Comparison of ENCODE assay signal across 3 cellular contexts in genomic region chr3:123078101-123078500, GRCh38.
TF ChIP-seq lines count a peak whose summit lies in the region.

No MANE protein-coding gene starts in this region.

TF ChIP-seq in liver, 16 proteins besides CTCF, POLR2A, EP300 and RAD21:
- TF ChIP-seq, protein P1, sequence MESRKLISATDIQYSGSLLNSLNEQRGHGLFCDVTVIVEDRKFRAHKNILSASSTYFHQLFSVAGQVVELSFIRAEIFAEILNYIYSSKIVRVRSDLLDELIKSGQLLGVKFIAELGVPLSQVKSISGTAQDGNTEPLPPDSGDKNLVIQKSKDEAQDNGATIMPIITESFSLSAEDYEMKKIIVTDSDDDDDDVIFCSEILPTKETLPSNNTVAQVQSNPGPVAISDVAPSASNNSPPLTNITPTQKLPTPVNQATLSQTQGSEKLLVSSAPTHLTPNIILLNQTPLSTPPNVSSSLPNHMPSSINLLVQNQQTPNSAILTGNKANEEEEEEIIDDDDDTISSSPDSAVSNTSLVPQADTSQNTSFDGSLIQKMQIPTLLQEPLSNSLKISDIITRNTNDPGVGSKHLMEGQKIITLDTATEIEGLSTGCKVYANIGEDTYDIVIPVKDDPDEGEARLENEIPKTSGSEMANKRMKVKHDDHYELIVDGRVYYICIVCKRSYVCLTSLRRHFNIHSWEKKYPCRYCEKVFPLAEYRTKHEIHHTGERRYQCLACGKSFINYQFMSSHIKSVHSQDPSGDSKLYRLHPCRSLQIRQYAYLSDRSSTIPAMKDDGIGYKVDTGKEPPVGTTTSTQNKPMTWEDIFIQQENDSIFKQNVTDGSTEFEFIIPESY (IDR thresholded peaks at IDR 0.05), result no peak
- TF ChIP-seq, protein P2, sequence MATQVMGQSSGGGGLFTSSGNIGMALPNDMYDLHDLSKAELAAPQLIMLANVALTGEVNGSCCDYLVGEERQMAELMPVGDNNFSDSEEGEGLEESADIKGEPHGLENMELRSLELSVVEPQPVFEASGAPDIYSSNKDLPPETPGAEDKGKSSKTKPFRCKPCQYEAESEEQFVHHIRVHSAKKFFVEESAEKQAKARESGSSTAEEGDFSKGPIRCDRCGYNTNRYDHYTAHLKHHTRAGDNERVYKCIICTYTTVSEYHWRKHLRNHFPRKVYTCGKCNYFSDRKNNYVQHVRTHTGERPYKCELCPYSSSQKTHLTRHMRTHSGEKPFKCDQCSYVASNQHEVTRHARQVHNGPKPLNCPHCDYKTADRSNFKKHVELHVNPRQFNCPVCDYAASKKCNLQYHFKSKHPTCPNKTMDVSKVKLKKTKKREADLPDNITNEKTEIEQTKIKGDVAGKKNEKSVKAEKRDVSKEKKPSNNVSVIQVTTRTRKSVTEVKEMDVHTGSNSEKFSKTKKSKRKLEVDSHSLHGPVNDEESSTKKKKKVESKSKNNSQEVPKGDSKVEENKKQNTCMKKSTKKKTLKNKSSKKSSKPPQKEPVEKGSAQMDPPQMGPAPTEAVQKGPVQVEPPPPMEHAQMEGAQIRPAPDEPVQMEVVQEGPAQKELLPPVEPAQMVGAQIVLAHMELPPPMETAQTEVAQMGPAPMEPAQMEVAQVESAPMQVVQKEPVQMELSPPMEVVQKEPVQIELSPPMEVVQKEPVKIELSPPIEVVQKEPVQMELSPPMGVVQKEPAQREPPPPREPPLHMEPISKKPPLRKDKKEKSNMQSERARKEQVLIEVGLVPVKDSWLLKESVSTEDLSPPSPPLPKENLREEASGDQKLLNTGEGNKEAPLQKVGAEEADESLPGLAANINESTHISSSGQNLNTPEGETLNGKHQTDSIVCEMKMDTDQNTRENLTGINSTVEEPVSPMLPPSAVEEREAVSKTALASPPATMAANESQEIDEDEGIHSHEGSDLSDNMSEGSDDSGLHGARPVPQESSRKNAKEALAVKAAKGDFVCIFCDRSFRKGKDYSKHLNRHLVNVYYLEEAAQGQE (IDR thresholded peaks at IDR 0.05), result no peak
- peak in 1 of 2 donors; percentile 46 for TF ChIP-seq HNF4A (conservative IDR thresholded peaks at IDR 0.05)

TF ChIP-seq in HepG2, 621 proteins besides CTCF, POLR2A, EP300 and RAD21:
- no peak for TF ChIP-seq ZNF34 (CRISPR knock-in tag; IDR thresholded peaks at IDR 0.05; ENCODE audit: borderline replicate concordance)
- no peak for TF ChIP-seq MTF2 (CRISPR knock-in tag; IDR thresholded peaks at IDR 0.05; ENCODE audit: borderline replicate concordance)
- TF ChIP-seq, protein P2 (IDR thresholded peaks at IDR 0.05; ENCODE audit: borderline replicate concordance in 1 of 2, low read depth in 1 of 2, low read length in 2 of 2), result no peak
- TF ChIP-seq POLR2AphosphoS2 (IDR thresholded peaks at IDR 0.05; ENCODE audit: low read depth, low read length), result no peak
- no peak for TF ChIP-seq SUZ12 (IDR thresholded peaks at IDR 0.05; ENCODE audit: low read depth, low read length)
- no peak for TF ChIP-seq ZNF792 (CRISPR knock-in tag; IDR thresholded peaks at IDR 0.05)

TF ChIP-seq in endothelial cell of umbilical vein, 7 proteins besides CTCF, POLR2A, EP300 and RAD21:
- no peak for TF ChIP-seq GATA2 (IDR thresholded peaks at IDR 0.05; ENCODE audit: insufficient read depth, insufficient read length, low read depth, low read length)
- no peak for TF ChIP-seq MYC (IDR thresholded peaks at IDR 0.05; ENCODE audit: low read depth, low read length)
- no peak for TF ChIP-seq MAX (IDR thresholded peaks at IDR 0.05; ENCODE audit: insufficient read depth, insufficient read length)
- no peak for TF ChIP-seq POLR2AphosphoS5 (IDR thresholded peaks at IDR 0.05; ENCODE audit: insufficient read depth, low read depth, low read length)
- no peak for TF ChIP-seq FOS (IDR thresholded peaks at IDR 0.05; ENCODE audit: borderline replicate concordance, insufficient read depth, low read length)
- TF ChIP-seq JUN (IDR thresholded peaks at IDR 0.05; ENCODE audit: borderline replicate concordance, insufficient read depth, insufficient read length, low read depth), result no peak
- no peak for TF ChIP-seq EZH2 (IDR thresholded peaks at IDR 0.05; ENCODE audit: borderline replicate concordance, low read depth, low read length, severe bottlenecking)
TF ChIP-seq in endothelial cell of umbilical vein: peak in this region for 0.
